8 cellular contexts compared by ENCODE assay signal in the genomic region with DNA sequence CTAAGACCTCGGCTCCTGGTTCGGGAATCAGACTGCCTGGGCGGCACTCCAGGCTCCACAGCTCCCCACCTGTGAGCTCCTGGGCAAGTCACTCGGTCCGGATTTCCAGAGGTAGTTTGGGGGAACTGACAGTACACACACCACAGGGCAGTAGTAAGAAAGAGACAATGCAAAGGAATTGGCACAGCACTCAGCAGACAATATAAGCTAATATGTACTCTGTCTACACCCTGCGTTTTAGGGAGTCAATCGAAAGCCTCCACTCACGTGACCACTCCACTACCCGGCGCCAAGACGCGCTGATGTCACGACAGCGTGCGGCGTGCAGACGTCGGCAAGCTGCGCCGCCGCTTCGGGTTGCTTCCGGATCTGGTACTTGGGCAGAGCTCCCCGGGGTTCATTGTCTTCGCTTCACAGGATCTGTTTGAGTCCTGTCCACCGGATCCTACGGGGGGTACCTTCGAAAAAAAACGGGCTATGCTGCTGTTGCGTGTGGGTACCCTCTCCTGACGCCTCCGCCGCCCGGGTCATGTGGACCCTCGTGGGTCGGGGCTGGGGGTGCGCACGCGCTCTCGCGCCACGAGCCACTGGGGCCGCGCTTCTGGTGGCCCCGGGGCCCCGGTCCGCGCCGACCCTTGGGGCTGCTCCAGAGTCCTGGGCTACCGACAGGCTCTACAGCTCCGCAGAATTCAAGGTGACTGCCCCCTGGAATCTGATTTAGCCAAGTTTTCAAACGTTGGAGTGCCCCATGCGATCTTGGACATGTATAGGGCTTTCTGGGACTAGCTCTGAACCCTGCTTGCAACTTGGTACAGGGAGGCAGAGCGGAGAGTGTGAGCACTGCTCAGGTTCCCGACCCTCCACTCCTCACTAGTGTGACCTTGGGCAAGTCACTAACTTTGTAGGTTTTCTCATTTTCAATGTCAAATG. TPM values are rescaled to one million over a fixed set of nuclear protein-coding genes. Genes with fewer than 3 reads are reported as not detected.
DNase-seq lines count a peak whose midpoint lies in the region; ATAC-seq, FAIRE-seq and TF ChIP-seq lines count a peak whose summit lies in the region.

A gene with protein sequence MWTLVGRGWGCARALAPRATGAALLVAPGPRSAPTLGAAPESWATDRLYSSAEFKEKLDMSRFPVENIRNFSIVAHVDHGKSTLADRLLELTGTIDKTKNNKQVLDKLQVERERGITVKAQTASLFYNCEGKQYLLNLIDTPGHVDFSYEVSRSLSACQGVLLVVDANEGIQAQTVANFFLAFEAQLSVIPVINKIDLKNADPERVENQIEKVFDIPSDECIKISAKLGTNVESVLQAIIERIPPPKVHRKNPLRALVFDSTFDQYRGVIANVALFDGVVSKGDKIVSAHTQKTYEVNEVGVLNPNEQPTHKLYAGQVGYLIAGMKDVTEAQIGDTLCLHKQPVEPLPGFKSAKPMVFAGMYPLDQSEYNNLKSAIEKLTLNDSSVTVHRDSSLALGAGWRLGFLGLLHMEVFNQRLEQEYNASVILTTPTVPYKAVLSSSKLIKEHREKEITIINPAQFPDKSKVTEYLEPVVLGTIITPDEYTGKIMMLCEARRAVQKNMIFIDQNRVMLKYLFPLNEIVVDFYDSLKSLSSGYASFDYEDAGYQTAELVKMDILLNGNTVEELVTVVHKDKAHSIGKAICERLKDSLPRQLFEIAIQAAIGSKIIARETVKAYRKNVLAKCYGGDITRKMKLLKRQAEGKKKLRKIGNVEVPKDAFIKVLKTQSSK (plus strand): TSS at position 327 of the 930 bp plus-strand sequence. CDS start 203 bp downstream, at position 530.

- peak within 1 kb of the TSS; percentile 97 for H3K4me3 Mint-ChIP-seq in memory B cell

- H3K9me3 ChIP-seq in H1 (ENCODE audit: insufficient read depth in 2 of 2, low read depth in 1 of 2, low read length in 1 of 2) = no peaks in the 10 kb centered on the region

- H3K56ac ChIP-seq in H1 (replicated peaks; ENCODE audit: insufficient read length, low read depth, low read length) = peak within 1 kb of the TSS; percentile 8

- H3K23me2 ChIP-seq in H1 (ENCODE audit: low read depth, low read length) = peaks cover 6% of the 10 kb centered on the region

- peaks cover 0 to 23% (median 11%) of the 10 kb centered on the region in 4 experiments; a peak in 3 of 8 replicates for H3K36me3 ChIP-seq in H1 (ENCODE audit: control insufficient read depth in 2 of 4, insufficient read depth in 4 of 4, low read length in 3 of 4)

- H4K5ac ChIP-seq in H1 (ENCODE audit: insufficient read length, low read depth, low read length) = peak within 1 kb of the TSS; percentile 73

- peak within 1 kb of the TSS; percentile 60; the same call in 1 of the 2 replicates for H2BK5ac ChIP-seq in H1 (ENCODE audit: low read depth, low read length)

- H3K4me3 ChIP-seq in H1 (ENCODE audit: extremely low read depth in 1 of 4, insufficient read depth in 2 of 4, low read depth in 3 of 4, low read length in 4 of 4) = peak within 1 kb of the TSS; percentile 90 to 97 (median 94)

- H4K20me1 ChIP-seq in H1 (replicated peaks in 1 of 2; ENCODE audit: control insufficient read depth in 1 of 2, insufficient read depth in 2 of 2, low read length in 2 of 2) = no peaks in the 10 kb centered on the region

- H2AFZ ChIP-seq in H1 (ENCODE audit: low read length) = peak within 1 kb of the TSS; percentile 98

- peak within 1 kb of the TSS; percentile 99 for H3K27ac Mint-ChIP-seq in memory B cell

- peak within 1 kb of the TSS; percentile 92 for H3K27ac ChIP-seq in H1 (ENCODE audit: low read depth, low read length)

- H4K91ac ChIP-seq in H1 (replicated peaks; ENCODE audit: insufficient read length, low read length) = no peak within 1 kb of the TSS

- H3K18ac ChIP-seq in H1 (ENCODE audit: extremely low read depth, low read length) = peak within 1 kb of the TSS; percentile 79

- no peaks in the 10 kb centered on the region for H3K27me3 Mint-ChIP-seq in memory B cell

- CTCF ChIA-PET in H1 (lab: Charles Lee; ENCODE audit: partially characterized antibody) = interaction anchor here (1.3 to 1.9 kb wide), 3 partner anchors 27 to 230 kb away, joined by 3 to 7 read pairs (median 3); a partner anchor contains a TSS

- no peaks in the 10 kb centered on the region for H3K9me3 Mint-ChIP-seq in memory B cell

- H3K14ac ChIP-seq in H1 (ENCODE audit: insufficient read length) = no peak within 1 kb of the TSS

- no peak within 1 kb of the TSS for H2AK5ac ChIP-seq in H1 (ENCODE audit: low read depth, low read length)

- H3K27me3 ChIP-seq in H1 (replicated peaks in 1 of 4; ENCODE audit: control insufficient read depth in 3 of 4, extremely low read depth in 1 of 4, insufficient read depth in 3 of 4, low read length in 3 of 4) = peaks cover 0 to 1% (median 0%) of the 10 kb centered on the region in 4 experiments; a peak in 1 of 7 replicates

- DNase-seq in COLO829 (ENCODE audit: low spot score) = peak; percentile 71
- peak; percentile 87 for DNase-seq in HTR-8/SVneo (ENCODE audit: insufficient read length, low spot score)
- peak; percentile 77 for DNase-seq in NOMO-1 treated with dmso at 0.1 percent for 144 hours (lab: John Stamatoyannopoulos, UW; ENCODE audit: unreplicated experiment)
- peak; percentile 60 to 73 (median 64) for DNase-seq in activated CD8-positive, alpha-beta memory T cell treated with anti-CD3 and anti-CD28 coated beads for 48 hours (ENCODE audit: low read depth in 2 of 3, low spot score in 2 of 3)
- peak; percentile 60 to 88 for DNase-seq in H1 (ENCODE audit: low read depth in 1 of 2, low spot score in 2 of 2)
- peak; percentile 82 to 86 for DNase-seq in memory B cell (ENCODE audit: low spot score in 2 of 2)
- peak; percentile 74 for DNase-seq in stimulated activated CD8-positive, alpha-beta memory T cell treated with anti-CD3 and anti-CD28 coated beads, Interleukin-12 subunit alpha, Interleukin-12 subunit beta, amount 100 ng/mL, for 24 hours (ENCODE audit: extremely low read depth)

- H3K4me1 ChIP-seq in H1 (replicated peaks in 1 of 4; ENCODE audit: control insufficient read depth in 3 of 4, insufficient read depth in 4 of 4, low read length in 3 of 4) = no peaks in the 10 kb centered on the region; a peak in 1 of 7 replicates

- POLR2A ChIA-PET in H1 (lab: Charles Lee; ENCODE audit: partially characterized antibody) = interaction anchor here (0.6 to 3.1 kb wide), 10 partner anchors 9 to 27 kb away, joined by 3 to 15 read pairs (median 4); a partner anchor contains a TSS

- H4K8ac ChIP-seq in H1 (ENCODE audit: extremely low read depth, insufficient read depth, low read length) = peak within 1 kb of the TSS; percentile 89

- H3K4me2 ChIP-seq in H1 (ENCODE audit: insufficient read depth in 1 of 2, low read depth in 2 of 2, low read length in 2 of 2) = peak within 1 kb of the TSS; percentile 80

- TF ChIP-seq POLR2A in H1 (IDR thresholded peaks at IDR 0.05; ENCODE audit: control extremely low read depth in 1 of 2, low read depth in 2 of 2, low read length in 2 of 2) = peak; percentile 77 to 95

- H3K23ac ChIP-seq in H1 (ENCODE audit: insufficient read length) = no peak within 1 kb of the TSS

- no peak within 1 kb of the TSS for H2BK20ac ChIP-seq in H1 (ENCODE audit: low read length)

- no peak for TF ChIP-seq CTCF in H1 (IDR thresholded peaks at IDR 0.05; ENCODE audit: control extremely low read depth in 1 of 3, insufficient read depth in 1 of 3, low read depth in 1 of 3, low read length in 3 of 3)

- H3K9ac ChIP-seq in H1 (replicated peaks in 1 of 4; ENCODE audit: extremely low read depth in 1 of 4, low read depth in 3 of 4, low read length in 3 of 4) = peak within 1 kb of the TSS; percentile 87 to 95 (median 90)

- WGBS in H1 (ENCODE audit: extremely low coverage in 1 of 2, insufficient coverage in 1 of 2, insufficient read length in 1 of 2, insufficient replicate concordance in 2 of 2, low coverage in 1 of 2, low lambda C conversion rate in 2 of 2, missing lambda C conversion rate in 1 of 2), 2 experiments = 1% methylated on average over 42 of the region's 55 CpGs; no CpG with 5 or more reads in 1 of the 2 experiments

- peaks cover 14% of the 10 kb centered on the region for H3K4me1 Mint-ChIP-seq in memory B cell

- TF ChIP-seq RAD21 in H1 (IDR thresholded peaks at IDR 0.05 in 1 of 2, conservative IDR thresholded peaks at IDR 0.05 in 1 of 2; ENCODE audit: low read depth in 2 of 2, low read length in 2 of 2) = no peak

- peaks cover 4 to 30% of the 10 kb centered on the region in 2 experiments; a peak in 3 of 4 replicates for H3K79me2 ChIP-seq in H1 (ENCODE audit: control insufficient read depth in 1 of 2, insufficient read depth in 2 of 2, low read length in 2 of 2)

- H3K36me3 Mint-ChIP-seq in memory B cell = peaks cover 2% of the 10 kb centered on the region

- H2BK15ac ChIP-seq in H1 (ENCODE audit: low read length) = no peak within 1 kb of the TSS

- peak; percentile 95 for ATAC-seq in GM21367 (IDR thresholded peaks at IDR 0.05; ENCODE audit: unreplicated experiment)
- ATAC-seq in memory B cell (ENCODE audit: low read depth) = peak; percentile 90

- FAIRE-seq in HTR-8/SVneo (lab: Jason Lieb, UNC) (peak; percentile 94), H1 (lab: Jason Lieb, UNC) (peak; percentile 84)

- no peak for TF ChIP-seq EP300 in H1 (IDR thresholded peaks at IDR 0.05; ENCODE audit: borderline replicate concordance in 1 of 2, low read depth in 2 of 2, low read length in 2 of 2)

- no peak within 1 kb of the TSS for H3K4ac ChIP-seq in H1 (replicated peaks; ENCODE audit: insufficient read length, low read depth, low read length)

- H2BK12ac ChIP-seq in H1 (ENCODE audit: low read depth, low read length) = no peak within 1 kb of the TSS

- H3K79me1 ChIP-seq in H1 (ENCODE audit: low read depth, low read length) = no peaks in the 10 kb centered on the region

- no peak within 1 kb of the TSS for H2BK120ac ChIP-seq in H1 (replicated peaks; ENCODE audit: low read depth, low read length)

TF ChIP-seq in H1, 55 proteins besides CTCF, POLR2A, EP300 and RAD21 (continues in another document):
- no peak for TF ChIP-seq FOSL1 (IDR thresholded peaks at IDR 0.05; ENCODE audit: insufficient read depth, low read depth, low read length)
- peak; percentile 87 for TF ChIP-seq TAF1 (IDR thresholded peaks at IDR 0.05; ENCODE audit: low read depth, low read length)
- TF ChIP-seq TCF12 (IDR thresholded peaks at IDR 0.05; ENCODE audit: low read depth, low read length) = no peak
- no peak for TF ChIP-seq RNF2 (IDR thresholded peaks at IDR 0.05; ENCODE audit: borderline replicate concordance, low read depth, low read length, missing control alignments, poor library complexity, severe bottlenecking)
- TF ChIP-seq TEAD4 (IDR thresholded peaks at IDR 0.05; ENCODE audit: low read depth, low read length) = no peak

RNA-seq across cellular contexts. Expression of the gene that starts here (rescaled TPM):
- 29.9 and 30.6 TPM in 2 replicates for total RNA-seq in H1 (2021; fragmentation: NEBNext Ultra II Directional; extraction: Animal tissue kit (Norgen Biotek cat#: 25700))
- 10.5 and 14.8 TPM in 2 replicates for polyA plus RNA-seq in H1 (2011; rRNA removed)
- polyA plus RNA-seq in H1 (2011; cell fraction: cytosol; rRNA removed) = 14.2 TPM
- polyA plus RNA-seq in H1 (2011; cell fraction: nucleus; rRNA removed) = 16.7 TPM
- 12.9 to 28.4 TPM (median 15.8 TPM) in 4 replicates for polyA plus RNA-seq in H1 (2012, experiment 1 of 2)
- polyA plus RNA-seq in H1 (2012, experiment 2 of 2) = 1.7 TPM
- 33.0 TPM for polyA plus RNA-seq in H1 (2013, experiment 1 of 2)
- polyA plus RNA-seq in H1 (2013, experiment 2 of 2) = 32.2 TPM
- 12.4 and 19.0 TPM in 2 replicates for polyA minus RNA-seq in H1 (2011; rRNA and poly(A)+ RNA removed)
- polyA minus RNA-seq in H1 (2011; cell fraction: cytosol; rRNA and poly(A)+ RNA removed) = 17.8 TPM
- polyA minus RNA-seq in H1 (2011; cell fraction: nucleus; rRNA and poly(A)+ RNA removed) = 42.5 TPM

Comparison
In these comparisons a context has a peak if more than half of its experiments do, and no peak if none do; other contexts are left out.
1. Peak in every context shown above with its lines: DNase-seq, ATAC-seq, H3K4me3 ChIP-seq and H3K27ac ChIP-seq.